ENCODE assay signal across 16 cellular contexts in genomic region chr7:133851416-133851815, GRCh38.
"Had no signal": no experiment of that assay in that cellular context is flagged by ENCODE, and none has a peak within 500 bp of the region (broad histone marks: within the 10 kb centered on the region; RNA-seq: fewer than 3 reads in every experiment).

No MANE protein-coding gene starts in this region.

- H3K4me3 ChIP-seq: gastroesophageal sphincter, thoracic aorta, upper lobe of right lung had no signal

- H3K4me3 Mint-ChIP-seq: activated CD4-positive, alpha-beta T cell treated with anti-CD3 and anti-CD28 coated beads, Interleukin-2, amount 10 ng/mL, durations not matched to agents 7 days and 5 days; activated naive CD8-positive, alpha-beta T cell treated with anti-CD3 and anti-CD28 coated beads for 36 hours; activated T-helper 1 cell treated with anti-CD3 and anti-CD28 coated beads, Interleukin-12 subunit alpha, Interleukin-12 subunit beta, Interleukin-2, Interleukin-4 antibody, amounts not matched to agents 30 ng/mL and 10 ng/mL and 1 ng/mL, durations not matched to agents 14 hours and 24 hours and 36 hours; dendritic cell treated with granulocyte-macrophage colony-stimulating factor and Interleukin-4, amounts not matched to agents 40 ng/mL and 50 ng/mL, for 4 days; effector memory CD8-positive, alpha-beta T cell; neural crest cell; stimulated activated effector memory CD8-positive, alpha-beta T cell treated with anti-CD3 and anti-CD28 coated beads, Interleukin-12 subunit alpha, Interleukin-12 subunit beta, amount 100 ng/mL, for 72 hours had no signal

- H3K9me3 Mint-ChIP-seq: activated CD4-positive, alpha-beta T cell treated with anti-CD3 and anti-CD28 coated beads, Interleukin-2, amount 10 ng/mL, durations not matched to agents 7 days and 5 days; activated naive CD8-positive, alpha-beta T cell treated with anti-CD3 and anti-CD28 coated beads for 36 hours; activated T-helper 1 cell treated with anti-CD3 and anti-CD28 coated beads, Interleukin-12 subunit alpha, Interleukin-12 subunit beta, Interleukin-2, Interleukin-4 antibody, amounts not matched to agents 30 ng/mL and 10 ng/mL and 1 ng/mL, durations not matched to agents 14 hours and 24 hours and 36 hours; dendritic cell treated with granulocyte-macrophage colony-stimulating factor and Interleukin-4, amounts not matched to agents 40 ng/mL and 50 ng/mL, for 4 days; effector memory CD8-positive, alpha-beta T cell; neural crest cell; stimulated activated effector memory CD8-positive, alpha-beta T cell treated with anti-CD3 and anti-CD28 coated beads, Interleukin-12 subunit alpha, Interleukin-12 subunit beta, amount 100 ng/mL, for 72 hours had no signal

- H3K36me3 Mint-ChIP-seq: stimulated activated effector memory CD8-positive, alpha-beta T cell treated with anti-CD3 and anti-CD28 coated beads, Interleukin-12 subunit alpha, Interleukin-12 subunit beta, amount 100 ng/mL, for 72 hours had no signal

- H3K27me3 ChIP-seq: gastroesophageal sphincter, upper lobe of right lung had no signal

- H3K36me3 ChIP-seq: gastroesophageal sphincter, thoracic aorta, upper lobe of right lung had no signal

- H3K4me1 Mint-ChIP-seq: activated CD4-positive, alpha-beta T cell treated with anti-CD3 and anti-CD28 coated beads, Interleukin-2, amount 10 ng/mL, durations not matched to agents 7 days and 5 days; neural crest cell had no signal

- DNase-seq: activated CD4-positive, alpha-beta T cell treated with anti-CD3 and anti-CD28 coated beads, Interleukin-2, amount 10 ng/mL, durations not matched to agents 7 days and 5 days; activated CD8-positive, alpha-beta memory T cell treated with anti-CD3 and anti-CD28 coated beads, Interleukin-2, amount 50 U/mL, for 48 hours; activated naive CD8-positive, alpha-beta T cell treated with anti-CD3 and anti-CD28 coated beads for 36 hours; anterior cingulate cortex; effector memory CD8-positive, alpha-beta T cell; left ventricle myocardium superior; mesendoderm; stimulated activated CD4-positive, alpha-beta T cell treated with anti-CD3 and anti-CD28 coated beads, Interleukin-12 subunit alpha, Interleukin-12 subunit beta, amount 100 ng/mL, for 4 hours; stimulated activated CD4-positive, alpha-beta T cell treated with anti-CD3 and anti-CD28 coated beads, Interleukin-2, amount 100 ng/mL, for 24 hours; upper lobe of right lung had no signal

- H3K4me1 ChIP-seq: gastroesophageal sphincter, upper lobe of right lung had no signal

- ATAC-seq: effector memory CD8-positive, alpha-beta T cell; gastroesophageal sphincter; left ventricle myocardium superior; stimulated activated effector memory CD8-positive, alpha-beta T cell treated with anti-CD3 and anti-CD28 coated beads, Interleukin-12 subunit alpha, Interleukin-12 subunit beta, amount 100 ng/mL, for 72 hours; upper lobe of right lung had no signal

- H3K27me3 Mint-ChIP-seq: activated CD4-positive, alpha-beta T cell treated with anti-CD3 and anti-CD28 coated beads, Interleukin-2, amount 10 ng/mL, durations not matched to agents 7 days and 5 days; activated naive CD8-positive, alpha-beta T cell treated with anti-CD3 and anti-CD28 coated beads for 36 hours; dendritic cell treated with granulocyte-macrophage colony-stimulating factor and Interleukin-4, amounts not matched to agents 40 ng/mL and 50 ng/mL, for 4 days; effector memory CD8-positive, alpha-beta T cell had no signal

- H3K27ac Mint-ChIP-seq: activated CD4-positive, alpha-beta T cell treated with anti-CD3 and anti-CD28 coated beads, Interleukin-2, amount 10 ng/mL, durations not matched to agents 7 days and 5 days; activated naive CD8-positive, alpha-beta T cell treated with anti-CD3 and anti-CD28 coated beads for 36 hours; activated T-helper 1 cell treated with anti-CD3 and anti-CD28 coated beads, Interleukin-12 subunit alpha, Interleukin-12 subunit beta, Interleukin-2, Interleukin-4 antibody, amounts not matched to agents 30 ng/mL and 10 ng/mL and 1 ng/mL, durations not matched to agents 14 hours and 24 hours and 36 hours; dendritic cell treated with granulocyte-macrophage colony-stimulating factor and Interleukin-4, amounts not matched to agents 40 ng/mL and 50 ng/mL, for 4 days; effector memory CD8-positive, alpha-beta T cell; stimulated activated effector memory CD8-positive, alpha-beta T cell treated with anti-CD3 and anti-CD28 coated beads, Interleukin-12 subunit alpha, Interleukin-12 subunit beta, amount 100 ng/mL, for 72 hours had no signal

- H3K9me3 ChIP-seq: gastroesophageal sphincter, thoracic aorta, upper lobe of right lung had no signal

- H3K27ac ChIP-seq: gastroesophageal sphincter, thoracic aorta, upper lobe of right lung had no signal
